Comparison of ENCODE assay signal across 8 cellular contexts in genomic region chr19:9309139-9309973, GRCh38. TPM values are rescaled to one million over a fixed set of nuclear protein-coding genes. Genes with fewer than 3 reads are reported as not detected.
DNase-seq lines count a peak whose midpoint lies in the region; ATAC-seq and TF ChIP-seq lines count a peak whose summit lies in the region.

Gene ZNF699, minus strand, starts transcription at chr19:9309838. Its CDS starts 4,719 bp downstream, at chr19:9305119.

- H3K9me3 ChIP-seq in HUES48 (ENCODE audit: control insufficient read depth, insufficient read depth, low read length) (peaks cover 30% of the 10 kb centered on the region), NT2/D1 (ENCODE audit: insufficient read depth, low read length) (peaks cover 19% of the 10 kb centered on the region; the same call in 1 of the 2 replicates), mononuclear cell (ENCODE audit: low read depth, low read length) (no peaks in the 10 kb centered on the region)

- H3K4me1 ChIP-seq in HUES48 (ENCODE audit: control insufficient read depth, insufficient read depth, low read length): no peaks in the 10 kb centered on the region
- no peaks in the 10 kb centered on the region for H3K4me1 ChIP-seq in NT2/D1 (ENCODE audit: insufficient read depth, insufficient read length)
- peaks cover 21% of the 10 kb centered on the region for H3K4me1 ChIP-seq in mononuclear cell (ENCODE audit: insufficient read depth, low read length)

- TF ChIP-seq CTCF in epithelial cell of esophagus (IDR thresholded peaks at IDR 0.05; ENCODE audit: insufficient read depth, low read depth, low read length, missing control alignments): no peak

- peak within 1 kb of the TSS; percentile 95 for H3K27ac ChIP-seq in HUES48 (ENCODE audit: low read depth, low read length)

- in situ Hi-C loops in Caki2 (cut with HindIII; ENCODE audit: low pct_unique_long_range_greater_than_20kb, low sequenced_read_pairs): no loop called here

- ATAC-seq in GM21423 (IDR thresholded peaks at IDR 0.05; ENCODE audit: unreplicated experiment): peak; percentile 84

- DNase-seq in Caki2 (ENCODE audit: low read depth) (peak; percentile 90), NT2/D1 (ENCODE audit: low read depth, low spot score) (peak; percentile 96), activated T-cell treated with anti-CD3 and anti-CD28 coated beads for 1 hour (ENCODE audit: low read depth) (peak; percentile 98), epithelial cell of esophagus (ENCODE audit: low read depth) (peak; percentile 98)
- DNase-seq in stimulated activated CD8-positive, alpha-beta memory T cell treated with anti-CD3 and anti-CD28 coated beads, Interleukin-2, amount 100 ng/mL, for 48 hours (ENCODE audit: low read depth in 2 of 2): peak; percentile 97 to 98

- no peaks in the 10 kb centered on the region for H3K27me3 ChIP-seq in HUES48 (ENCODE audit: control insufficient read depth, insufficient read depth, low read length)
- H3K27me3 ChIP-seq in NT2/D1 (ENCODE audit: insufficient read depth, insufficient read length): no peaks in the 10 kb centered on the region
- no peaks in the 10 kb centered on the region for H3K27me3 ChIP-seq in mononuclear cell (ENCODE audit: insufficient read depth, low read length)

- H3K36me3 ChIP-seq in HUES48 (ENCODE audit: control insufficient read depth, insufficient read depth, low read length) (0 out of 2 replicates have a peak, but pooled peaks cover under 1% of the 10 kb centered on the region), NT2/D1 (ENCODE audit: insufficient read depth, insufficient read length, low read length) (peaks cover under 1% of the 10 kb centered on the region)

- H3K9ac ChIP-seq in HUES48 (ENCODE audit: low read depth, low read length) (peak within 1 kb of the TSS; percentile 71), NT2/D1 (ENCODE audit: insufficient read length, low read depth) (peak within 1 kb of the TSS; percentile 77)

- H3K4me3 ChIP-seq in HUES48 (ENCODE audit: low read depth, low read length) (peak within 1 kb of the TSS; percentile 92), NT2/D1 (ENCODE audit: insufficient read length, low read depth) (peak within 1 kb of the TSS; percentile 83), epithelial cell of esophagus (ENCODE audit: low read length) (peak within 1 kb of the TSS; percentile 94), mononuclear cell (ENCODE audit: low read length) (peak within 1 kb of the TSS; percentile 84)

RNA-seq across cellular contexts. Expression of gene ZNF699, which starts in this region (rescaled TPM):
- 0.96 and 8.6 TPM in 2 replicates for total RNA-seq in Caki2 (2014; rRNA removed; shearing (Covaris generic); ENCODE audit: low replicate concordance)
- 22.5 TPM for total RNA-seq in mononuclear cell

Comparison
In these comparisons a context has a peak if more than half of its experiments do, and no peak if none do; other contexts are left out.
1. Peak in every context shown above with its lines: DNase-seq, ATAC-seq, H3K4me3 ChIP-seq and H3K27ac ChIP-seq.